Comparison of ENCODE assay signal across 7 cellular contexts in the genomic region with DNA sequence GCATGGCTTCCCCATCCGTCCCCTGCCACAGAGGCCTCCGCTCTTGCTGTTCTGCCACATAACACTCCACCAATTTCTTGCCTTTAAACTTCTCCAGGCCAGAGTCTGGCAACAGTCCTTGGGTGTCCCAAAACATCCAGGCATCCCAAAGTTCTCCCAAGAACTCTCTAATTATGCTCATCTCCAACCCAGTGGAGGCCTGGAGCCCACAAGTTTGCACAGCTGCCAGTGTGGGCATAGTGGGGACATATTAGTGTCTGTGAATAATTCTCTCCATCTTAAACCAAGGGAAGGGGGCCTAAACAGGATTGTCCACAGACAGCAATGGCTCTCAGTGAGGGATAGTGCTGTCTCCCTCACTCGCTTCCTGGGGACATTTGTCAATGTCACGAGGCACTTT.
"Had no signal": no experiment of that assay in that cellular context is flagged by ENCODE, and none has a peak within 500 bp of the region (broad histone marks: within the 10 kb centered on the region; RNA-seq: fewer than 3 reads in every experiment).

No MANE protein-coding gene starts in this region.

- H3K4me3 Mint-ChIP-seq: HFFc6 had no signal

- H3K9ac ChIP-seq: GM23248 had no signal

- H3K27ac ChIP-seq: GM23248 had no signal

- H2AFZ ChIP-seq: GM23248 had no signal

- H3K36me3 ChIP-seq: HAP-1 had no signal

- ATAC-seq: HCT116 had no signal

- H3K27ac Mint-ChIP-seq: HFFc6 had no signal

- H3K4me3 ChIP-seq: GM23248, HAP-1 had no signal

- DNase-seq: GM23248, GOT3, H7, HFFc6, IMR-90 had no signal
